Comparison of ENCODE assay signal across 1 cellular context in the genomic region with DNA sequence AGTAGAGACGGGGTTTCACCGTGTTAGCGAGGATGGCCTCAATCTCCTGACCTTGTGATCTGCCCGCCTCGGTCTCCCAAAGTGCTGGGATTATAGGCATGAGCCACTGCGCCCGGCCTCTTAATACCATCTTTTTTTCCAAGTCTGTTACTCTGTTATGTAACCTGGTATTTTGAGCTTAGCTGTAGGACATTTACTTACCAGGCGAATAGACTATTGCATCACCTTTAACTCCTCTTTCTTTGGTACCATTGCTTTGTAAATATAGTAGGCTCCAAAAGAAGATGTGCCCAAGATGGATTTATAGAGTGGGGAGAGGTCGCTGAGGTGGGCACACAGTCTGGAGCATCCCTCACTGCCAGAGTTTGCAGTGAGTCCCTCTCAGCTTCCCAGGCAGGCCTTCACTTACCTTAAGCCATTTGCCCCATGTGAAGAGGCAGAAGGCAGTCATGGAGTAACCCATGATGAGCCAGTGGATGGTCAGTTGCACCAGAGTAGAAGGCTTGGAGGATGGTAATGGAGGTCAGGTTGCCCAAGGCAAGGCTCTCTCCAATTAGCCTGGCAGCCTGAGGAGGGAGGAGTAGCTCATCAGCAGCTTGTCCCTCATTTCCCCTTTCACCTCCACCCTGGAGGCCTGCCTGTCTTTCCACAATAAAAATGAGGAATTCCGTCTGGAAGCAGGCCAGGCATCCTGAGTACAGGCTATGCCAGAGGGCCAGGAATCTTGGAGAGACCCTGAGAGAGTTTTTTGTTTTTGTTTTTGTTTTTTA.
TF ChIP-seq lines count a peak whose summit lies in the region.

No MANE protein-coding gene starts in this region.

TF ChIP-seq in K562, 482 proteins besides CTCF, POLR2A, EP300 and RAD21:
- TF ChIP-seq CEBPB (tag; IDR thresholded peaks at IDR 0.05) (peak; percentile 65), HDAC8 (tag; IDR thresholded peaks at IDR 0.05) (no peak), CEBPG (CRISPR knock-in tag; IDR thresholded peaks at IDR 0.05) (no peak), CEBPG (tag; conservative IDR thresholded peaks at IDR 0.05 in 1 of 2, IDR thresholded peaks at IDR 0.05 in 1 of 2) (peak; percentile 60 to 79; a peak in 3 of 4 replicates)
- TF ChIP-seq, protein P1, sequence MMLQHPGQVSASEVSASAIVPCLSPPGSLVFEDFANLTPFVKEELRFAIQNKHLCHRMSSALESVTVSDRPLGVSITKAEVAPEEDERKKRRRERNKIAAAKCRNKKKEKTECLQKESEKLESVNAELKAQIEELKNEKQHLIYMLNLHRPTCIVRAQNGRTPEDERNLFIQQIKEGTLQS (IDR thresholded peaks at IDR 0.05): peak; percentile 44; the same call in 1 of the 2 replicates
- TF ChIP-seq, protein P1 (CRISPR knock-in tag; conservative IDR thresholded peaks at IDR 0.05): no peak
